Comparison of ENCODE assay signal across 26 cellular contexts in genomic region chr14:36820901-36821300, GRCh38.
"Had no signal": no experiment of that assay in that cellular context is flagged by ENCODE, and none has a peak within 500 bp of the region (broad histone marks: within the 10 kb centered on the region; RNA-seq: fewer than 3 reads in every experiment).

No MANE protein-coding gene starts in this region.

- H3K27ac ChIP-seq: adrenal gland, body of pancreas, esophagus muscularis mucosa, left lung, ovary, skin epidermis, thoracic aorta had no signal

- H3K36me3 ChIP-seq: adrenal gland, esophagus muscularis mucosa, left lung, ovary, thoracic aorta had no signal

- H3K9me3 ChIP-seq: body of pancreas, esophagus muscularis mucosa, left lung, ovary, thoracic aorta had no signal

- DNase-seq: activated CD4-positive, alpha-beta T cell treated with anti-CD3 and anti-CD28 coated beads for 48 hours; activated CD4-positive, alpha-beta T cell treated with anti-CD3 and anti-CD28 coated beads, Interleukin-2, amount 50 U/mL, for 48 hours; activated CD8-positive, alpha-beta memory T cell treated with anti-CD3 and anti-CD28 coated beads, Interleukin-2, amount 50 U/mL, for 4 hours; activated effector memory CD4-positive, alpha-beta T cell treated with anti-CD3 and anti-CD28 coated beads, Interleukin-2, amount 50 U/mL, for 16 hours; activated naive CD4-positive, alpha-beta T cell treated with anti-CD3 and anti-CD28 coated beads for 36 hours; activated naive CD8-positive, alpha-beta T cell treated with anti-CD3 and anti-CD28 coated beads for 36 hours; activated T-cell treated with anti-CD3 and anti-CD28 coated beads, Interleukin-2, amount 50 U/mL, for 1 hour; adrenal gland; aorta; body of pancreas; cortex of kidney; effector memory CD8-positive, alpha-beta T cell; left lung; naive B cell; ovary; stimulated activated CD4-positive, alpha-beta T cell treated with anti-CD3 and anti-CD28 coated beads, Interleukin-12 subunit alpha, Interleukin-12 subunit beta, amount 100 ng/mL, for 4 hours; stimulated activated CD4-positive, alpha-beta T cell treated with anti-CD3 and anti-CD28 coated beads, Interleukin-4, amount 100 ng/mL, for 1 hour; stimulated activated naive CD8-positive, alpha-beta T cell treated with anti-CD3 and anti-CD28 coated beads, Interleukin-15, Interleukin-2, amounts not matched to agents 100 U/mL and 50 U/mL, for 24 hours; T-helper 9 cell; trophoblast cell had no signal

- H3K4me1 ChIP-seq: adrenal gland, body of pancreas, esophagus muscularis mucosa, left lung had no signal

- H3K4me3 ChIP-seq: adrenal gland, body of pancreas, esophagus muscularis mucosa, left lung, lung, ovary, skin epidermis, thoracic aorta had no signal

- ATAC-seq: activated CD4-positive, CD25-positive, alpha-beta regulatory T cell treated with anti-CD3 and anti-CD28 coated beads, Interleukin-2, amount 50 U/mL, for 24 hours; body of pancreas; effector memory CD8-positive, alpha-beta T cell; left lung; sciatic nerve; stimulated activated naive CD8-positive, alpha-beta T cell treated with anti-CD3 and anti-CD28 coated beads, Interleukin-15, Interleukin-2, amounts not matched to agents 100 U/mL and 50 U/mL, for 24 hours had no signal

- H3K27me3 ChIP-seq: adrenal gland, body of pancreas, esophagus muscularis mucosa, left lung, ovary had no signal
